In genomic region chr16:31501966-31502348, GRCh38 we compare ENCODE assay signal across 33 cellular contexts. TPM values are rescaled to one million over a fixed set of nuclear protein-coding genes. Genes with fewer than 3 reads are reported as not detected.
"Had no signal": no experiment of that assay in that cellular context is flagged by ENCODE, and none has a peak within 500 bp of the region (broad histone marks: within the 10 kb centered on the region; RNA-seq: fewer than 3 reads in every experiment).

No MANE protein-coding gene starts in this region.

- H3K9me3 Mint-ChIP-seq: activated T-cell treated with anti-CD3 and anti-CD28 coated beads, Interleukin-2, amount 50 U/mL, for 72 hours; central memory CD8-positive, alpha-beta T cell; dendritic cell treated with granulocyte-macrophage colony-stimulating factor and Interleukin-4, amounts not matched to agents 40 ng/mL and 50 ng/mL, for 4 days; T-helper 2 cell treated with Interferon-gamma antibody and Interleukin-4, amounts not matched to agents 5 μg/mL and 100 μg/mL, for 36 hours had no signal

- H3K27ac ChIP-seq: esophagus muscularis mucosa, foreskin keratinocyte, heart left ventricle, left ventricle myocardium inferior, ovary, sigmoid colon, suprapubic skin, tibial artery had no signal

- FAIRE-seq: bronchial epithelial cell, islet of Langerhans had no signal

- ATAC-seq: activated T-cell treated with anti-CD3 and anti-CD28 coated beads, Interleukin-2, amount 50 U/mL, for 72 hours; foreskin keratinocyte; heart left ventricle had no signal

- H3K9me3 ChIP-seq: esophagus muscularis mucosa, heart left ventricle, left ventricle myocardium inferior, ovary, sigmoid colon, suprapubic skin, tibial artery had no signal

- H3K36me3 ChIP-seq: ovary had no signal

- H3K4me3 ChIP-seq: esophagus muscularis mucosa, heart left ventricle, left ventricle myocardium inferior, ovary, sigmoid colon, smooth muscle cell, suprapubic skin, tibial artery had no signal

- H3K27me3 Mint-ChIP-seq: activated naive CD8-positive, alpha-beta T cell; central memory CD8-positive, alpha-beta T cell; dendritic cell treated with granulocyte-macrophage colony-stimulating factor and Interleukin-4, amounts not matched to agents 40 ng/mL and 50 ng/mL, for 4 days; progenitor cell of endocrine pancreas had no signal

- H3K4me3 Mint-ChIP-seq: activated naive CD8-positive, alpha-beta T cell; activated T-cell treated with anti-CD3 and anti-CD28 coated beads, Interleukin-2, amount 50 U/mL, for 72 hours; central memory CD8-positive, alpha-beta T cell; dendritic cell treated with granulocyte-macrophage colony-stimulating factor and Interleukin-4, amounts not matched to agents 40 ng/mL and 50 ng/mL, for 4 days; T-helper 2 cell treated with Interferon-gamma antibody and Interleukin-4, amounts not matched to agents 5 μg/mL and 100 μg/mL, for 36 hours had no signal

- H3K27me3 ChIP-seq: esophagus muscularis mucosa, foreskin keratinocyte, heart left ventricle, ovary, sigmoid colon, suprapubic skin, tibial artery had no signal

- H3K4me2 ChIP-seq: smooth muscle cell had no signal

- H3K27ac Mint-ChIP-seq: activated naive CD8-positive, alpha-beta T cell; activated T-cell treated with anti-CD3 and anti-CD28 coated beads, Interleukin-2, amount 50 U/mL, for 72 hours; dendritic cell treated with granulocyte-macrophage colony-stimulating factor and Interleukin-4, amounts not matched to agents 40 ng/mL and 50 ng/mL, for 4 days; progenitor cell of endocrine pancreas; T-helper 2 cell treated with Interferon-gamma antibody and Interleukin-4, amounts not matched to agents 5 μg/mL and 100 μg/mL, for 36 hours had no signal

- DNase-seq: activated CD4-positive, alpha-beta T cell treated with anti-CD3 and anti-CD28 coated beads for 4 hours; activated CD4-positive, alpha-beta T cell treated with anti-CD3 and anti-CD28 coated beads, Interleukin-2, amount 50 U/mL, for 4 hours; activated effector memory CD4-positive, alpha-beta T cell treated with Interleukin-2 at 50 U/mL for 16 hours; activated naive CD4-positive, alpha-beta T cell treated with Interleukin-2 at 50 U/mL for 16 hours; activated T-cell treated with anti-CD3 and anti-CD28 coated beads for 4 hours; activated T-cell treated with anti-CD3 and anti-CD28 coated beads, Interleukin-2, amount 50 U/mL, for 72 hours; anterior cingulate cortex; foreskin keratinocyte; heart left ventricle; hypothalamus; left ventricle myocardium inferior; ovary; sigmoid colon; stimulated activated CD4-positive, alpha-beta T cell treated with anti-CD3 and anti-CD28 coated beads, Interleukin-15, amount 100 ng/mL, for 24 hours; stimulated activated CD4-positive, alpha-beta T cell treated with anti-CD3 and anti-CD28 coated beads, Interleukin-2, amount 100 ng/mL, for 24 hours; stimulated activated naive CD4-positive, alpha-beta T cell; T-helper 1 cell; tibial artery had no signal

RNA-seq across cellular contexts. Expression of gene SLC5A2, which starts 19.0 kb away (rescaled TPM):
- total RNA-seq: activated T-cell treated with anti-CD3 and anti-CD28 coated beads, Interleukin-2, amount 50 U/mL, for 72 hours; heart left ventricle; left ventricle myocardium inferior; lung microvascular endothelial cell; smooth muscle cell; ureter had no signal
- polyA plus RNA-seq: neural cell had no signal

RNA-seq across cellular contexts. Expression of gene AHSP, which starts 25.7 kb away (rescaled TPM):
- total RNA-seq: activated T-cell treated with anti-CD3 and anti-CD28 coated beads, Interleukin-2, amount 50 U/mL, for 72 hours; bronchial epithelial cell; foreskin keratinocyte; left ventricle myocardium inferior; lung microvascular endothelial cell; mucosa of gallbladder; ovary; progenitor cell of endocrine pancreas; renal cortical epithelial cell; sigmoid colon; smooth muscle cell; suprapubic skin; ureter had no signal
- polyA plus RNA-seq: foreskin keratinocyte, heart left ventricle, neural cell, ovary, sigmoid colon, smooth muscle cell had no signal
